In genomic region chr13:25151626-25152025, GRCh38 we compare ENCODE assay signal across 34 cellular contexts. TPM values are rescaled to one million over a fixed set of nuclear protein-coding genes. Genes with fewer than 3 reads are reported as not detected.
"Had no signal": no experiment of that assay in that cellular context is flagged by ENCODE, and none has a peak within 500 bp of the region (broad histone marks: within the 10 kb centered on the region; RNA-seq: fewer than 3 reads in every experiment).

No MANE protein-coding gene starts in this region.

- H3K4me3 Mint-ChIP-seq: activated B cell treated with CpG ODN at 0.5 μM for 24 hours; activated CD4-positive, alpha-beta memory T cell treated with anti-CD3 and anti-CD28 coated beads for 36 hours; activated naive CD4-positive, alpha-beta T cell treated with anti-CD3 and anti-CD28 coated beads for 36 hours; activated T-cell treated with anti-CD3 and anti-CD28 coated beads, Interleukin-2, amount 50 U/mL, for 4 hours; activated T-helper 1 cell treated with anti-CD3 and anti-CD28 coated beads, Interleukin-12 subunit alpha, Interleukin-12 subunit beta, Interleukin-2, Interleukin-4 antibody, amounts not matched to agents 30 ng/mL and 10 ng/mL and 1 ng/mL, durations not matched to agents 14 hours and 24 hours and 36 hours; T-helper 1 cell treated with Interleukin-12 subunit alpha and Interleukin-12 subunit beta and Interleukin-4 antibody, amounts not matched to agents 30 μg/mL and 1 μg/mL, for 36 hours; T-helper 2 cell treated with Interferon-gamma antibody and Interleukin-4, amounts not matched to agents 5 μg/mL and 100 μg/mL, for 36 hours had no signal

- H3K27ac ChIP-seq: adrenal gland, body of pancreas, breast epithelium, Peyer's patch, SJSA1 had no signal

- DNase-seq: activated B cell treated with CpG ODN at 0.5 μM for 24 hours; activated CD4-positive, alpha-beta memory T cell treated with anti-CD3 and anti-CD28 coated beads for 36 hours; activated CD4-positive, alpha-beta T cell treated with anti-CD3 and anti-CD28 coated beads for 4 hours; activated CD4-positive, alpha-beta T cell treated with anti-CD3 and anti-CD28 coated beads, Interleukin-2, amount 50 U/mL, for 1 hour; activated CD4-positive, CD25-positive, alpha-beta regulatory T cell treated with anti-CD3 and anti-CD28 coated beads, Interleukin-2, amount 50 U/mL, for 72 hours; activated CD8-positive, alpha-beta memory T cell treated with anti-CD3 and anti-CD28 coated beads, Interleukin-2, amount 50 U/mL, for 4 hours; activated gamma-delta T cell treated with Interleukin-2 at 50 U/mL for 16 hours; activated naive CD4-positive, alpha-beta T cell treated with anti-CD3 and anti-CD28 coated beads for 36 hours; activated T-cell treated with anti-CD3 and anti-CD28 coated beads for 4 hours; activated T-cell treated with anti-CD3 and anti-CD28 coated beads, Interleukin-2, amount 50 U/mL, for 4 hours; adrenal gland; body of pancreas; cerebellar nuclear complex; Kasumi-1; MG63; NCI-H1048; NCI-H1436 treated with DMSO at 0.1 percent for 48 hours; NCI-H1694 treated with DMSO at 0.1 percent for 48 hours; NCI-H2029; NCI-H345; NCI-H524 treated with DMSO at 0.1 percent for 48 hours; Peyer's patch; RPMI8226; SHP77 treated with DMSO at 0.1 percent for 48 hours; SK-N-SH had no signal

- H3K9ac ChIP-seq: SK-N-SH had no signal

- H3K4me1 ChIP-seq: adrenal gland, body of pancreas, breast epithelium, Peyer's patch, SJSA1 had no signal

- H3K36me3 ChIP-seq: adrenal gland, breast epithelium, MG63, Peyer's patch, SJSA1 had no signal

- H3K27me3 ChIP-seq: adrenal gland, breast epithelium, MG63, Peyer's patch, SJSA1 had no signal

- H3K9me3 Mint-ChIP-seq: activated CD4-positive, alpha-beta memory T cell treated with anti-CD3 and anti-CD28 coated beads for 36 hours; activated naive CD4-positive, alpha-beta T cell treated with anti-CD3 and anti-CD28 coated beads for 36 hours; activated T-cell treated with anti-CD3 and anti-CD28 coated beads, Interleukin-2, amount 50 U/mL, for 4 hours; activated T-helper 1 cell treated with anti-CD3 and anti-CD28 coated beads, Interleukin-12 subunit alpha, Interleukin-12 subunit beta, Interleukin-2, Interleukin-4 antibody, amounts not matched to agents 30 ng/mL and 10 ng/mL and 1 ng/mL, durations not matched to agents 14 hours and 24 hours and 36 hours; T-helper 1 cell treated with Interleukin-12 subunit alpha and Interleukin-12 subunit beta and Interleukin-4 antibody, amounts not matched to agents 30 μg/mL and 1 μg/mL, for 36 hours; T-helper 2 cell treated with Interferon-gamma antibody and Interleukin-4, amounts not matched to agents 5 μg/mL and 100 μg/mL, for 36 hours had no signal

- H3K36me3 Mint-ChIP-seq: activated CD4-positive, alpha-beta memory T cell treated with anti-CD3 and anti-CD28 coated beads for 36 hours; activated naive CD4-positive, alpha-beta T cell treated with anti-CD3 and anti-CD28 coated beads, Interleukin-2, amount 50 U/mL, for 72 hours had no signal

- H3K27ac Mint-ChIP-seq: activated B cell treated with CpG ODN at 0.5 μM for 24 hours; activated CD4-positive, alpha-beta memory T cell treated with anti-CD3 and anti-CD28 coated beads for 36 hours; activated naive CD4-positive, alpha-beta T cell treated with anti-CD3 and anti-CD28 coated beads for 36 hours; activated naive CD4-positive, alpha-beta T cell treated with anti-CD3 and anti-CD28 coated beads, Interleukin-2, amount 50 U/mL, for 72 hours; activated T-helper 1 cell treated with anti-CD3 and anti-CD28 coated beads, Interleukin-12 subunit alpha, Interleukin-12 subunit beta, Interleukin-2, Interleukin-4 antibody, amounts not matched to agents 30 ng/mL and 10 ng/mL and 1 ng/mL, durations not matched to agents 14 hours and 24 hours and 36 hours; T-helper 1 cell treated with Interleukin-12 subunit alpha and Interleukin-12 subunit beta and Interleukin-4 antibody, amounts not matched to agents 30 μg/mL and 1 μg/mL, for 36 hours; T-helper 2 cell treated with Interferon-gamma antibody and Interleukin-4, amounts not matched to agents 5 μg/mL and 100 μg/mL, for 36 hours had no signal

- H3K4me3 ChIP-seq: adrenal gland, body of pancreas, breast epithelium, MG63, Peyer's patch, SJSA1 had no signal

- ATAC-seq: activated naive CD4-positive, alpha-beta T cell treated with anti-CD3 and anti-CD28 coated beads, Interleukin-2, amount 50 U/mL, for 72 hours; activated T-cell treated with anti-CD3 and anti-CD28 coated beads, Interleukin-2, amount 50 U/mL, for 4 hours; body of pancreas; PC-3 had no signal

- H3K9me3 ChIP-seq: adrenal gland, body of pancreas, breast epithelium, MG63, Peyer's patch, SJSA1, SK-N-SH had no signal

RNA-seq across cellular contexts. Expression of gene AMER2, which starts 20.5 kb away (rescaled TPM):
- total RNA-seq: activated B cell treated with CpG ODN at 0.5 μM for 24 hours; activated CD4-positive, alpha-beta memory T cell treated with anti-CD3 and anti-CD28 coated beads for 36 hours; activated naive CD4-positive, alpha-beta T cell treated with anti-CD3 and anti-CD28 coated beads for 36 hours; activated naive CD4-positive, alpha-beta T cell treated with anti-CD3 and anti-CD28 coated beads, Interleukin-2, amount 50 U/mL, for 72 hours; activated T-cell treated with anti-CD3 and anti-CD28 coated beads, Interleukin-2, amount 50 U/mL, for 4 hours; activated T-helper 1 cell treated with anti-CD3 and anti-CD28 coated beads, Interleukin-12 subunit alpha, Interleukin-12 subunit beta, Interleukin-2, Interleukin-4 antibody, amounts not matched to agents 30 ng/mL and 10 ng/mL and 1 ng/mL, durations not matched to agents 14 hours and 24 hours and 36 hours; body of pancreas; cardiac septum; NCI-H460; PC-3; Peyer's patch; SJSA1 had no signal
- polyA plus RNA-seq: SK-N-SH had no signal

RNA-seq across cellular contexts. Expression of gene PABPC3, which starts 55.7 kb away (rescaled TPM):
- total RNA-seq: body of pancreas, cardiac septum had no signal
